ENCODE assay signal across 8 cellular contexts in the genomic region with DNA sequence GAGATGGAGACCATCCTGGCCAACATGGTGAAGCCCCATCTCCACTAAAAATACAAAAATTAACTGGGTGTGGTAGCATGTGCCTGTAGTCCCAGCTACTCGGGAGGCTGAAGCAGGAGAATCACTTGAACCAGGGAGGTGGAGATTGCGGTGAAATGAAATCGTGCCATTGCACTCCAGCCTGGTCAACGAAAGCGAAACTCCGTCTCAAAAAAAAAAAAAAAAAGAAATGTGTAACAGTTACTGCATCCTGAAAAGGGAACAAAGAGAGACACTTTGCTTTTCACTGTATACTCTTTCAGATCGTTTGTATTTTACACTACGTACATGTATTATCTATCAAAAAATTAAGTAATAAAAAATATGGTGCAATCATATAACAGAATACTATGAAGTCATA. TPM values are rescaled to one million over a fixed set of nuclear protein-coding genes. Genes with fewer than 3 reads are reported as not detected.
DNase-seq lines count a peak whose midpoint lies in the region; ATAC-seq and TF ChIP-seq lines count a peak whose summit lies in the region.
"Not testable (repeated sequence)": the region's sequence is repeated elsewhere in the genome, so short reads cannot be mapped to it uniquely, and the experiment has no call there.

No MANE protein-coding gene starts in this region.

- peak overlapping the region; percentile 39 for H3K4me3 Mint-ChIP-seq in T-helper 17 cell
- not testable (repeated sequence) for H3K4me3 Mint-ChIP-seq in activated naive CD4-positive, alpha-beta T cell treated with anti-CD3 and anti-CD28 coated beads, Interleukin-2, amount 10 ng/mL, durations not matched to agents 7 days and 5 days
- H3K4me3 Mint-ChIP-seq in stimulated activated naive B cell treated with anti-CD40 and anti-IgM and Interleukin-4, amounts not matched to agents 10 μg/mL and 1 μg/mL and 100 μg/mL, for 72 hours, result peak overlapping the region; percentile 25 to 48

- H3K27me3 Mint-ChIP-seq in T-helper 17 cell; activated naive CD4-positive, alpha-beta T cell treated with anti-CD3 and anti-CD28 coated beads, Interleukin-2, amount 10 ng/mL, durations not matched to agents 7 days and 5 days; stimulated activated naive B cell treated with anti-CD40 and anti-IgM and Interleukin-4, amounts not matched to agents 10 μg/mL and 1 μg/mL and 100 μg/mL, for 72 hours: not testable (repeated sequence)

- peak; percentile 74 for ATAC-seq in GM19455 (IDR thresholded peaks at IDR 0.05; ENCODE audit: unreplicated experiment)
- peak; percentile 74 for ATAC-seq in HG03175 (IDR thresholded peaks at IDR 0.05; ENCODE audit: unreplicated experiment)
- ATAC-seq in T-helper 17 cell, result peak; percentile 35
- ATAC-seq in right lobe of liver, result peak in 3 of 4 donors; percentile 22 to 61 (median 36)
- peak; percentile 75 to 81 for ATAC-seq in stimulated activated naive B cell treated with anti-CD40 and anti-IgM and Interleukin-4, amounts not matched to agents 10 μg/mL and 1 μg/mL and 100 μg/mL, for 72 hours (replicated peaks)

- H3K9me3 Mint-ChIP-seq in activated naive CD4-positive, alpha-beta T cell treated with anti-CD3 and anti-CD28 coated beads, Interleukin-2, amount 10 ng/mL, durations not matched to agents 7 days and 5 days; stimulated activated naive B cell treated with anti-CD40 and anti-IgM and Interleukin-4, amounts not matched to agents 10 μg/mL and 1 μg/mL and 100 μg/mL, for 72 hours: not testable (repeated sequence)

- TF ChIP-seq CTCF in GM10266 (IDR thresholded peaks at IDR 0.05; ENCODE audit: control insufficient read depth, insufficient read depth, low read depth, missing control alignments); right lobe of liver (IDR thresholded peaks at IDR 0.05): not testable (repeated sequence)

- H3K9me3 ChIP-seq in T-helper 17 cell (ENCODE audit: control insufficient read depth, low read length, poor library complexity, severe bottlenecking); right lobe of liver: not testable (repeated sequence)

- DNase-seq in GM10266 (ENCODE audit: extremely low spot score) (peak; percentile 14), MV-4-11 (lab: John Stamatoyannopoulos, UW) (peak; percentile 80)
- not testable (repeated sequence) for DNase-seq in T-helper 17 cell; activated naive CD4-positive, alpha-beta T cell treated with anti-CD3 and anti-CD28 coated beads, Interleukin-2, amount 10 ng/mL, durations not matched to agents 7 days and 5 days; right lobe of liver; stimulated activated naive B cell treated with anti-CD40 and anti-IgM and Interleukin-4, amounts not matched to agents 10 μg/mL and 1 μg/mL and 100 μg/mL, for 72 hours

- CTCF ChIA-PET in activated naive CD4-positive, alpha-beta T cell treated with anti-CD3 and anti-CD28 coated beads, Interleukin-2, amount 10 ng/mL, durations not matched to agents 7 days and 5 days (lab: Charles Lee), result interaction anchor here (1.1 kb wide), 1 partner anchor 48 kb away, joined by 3 read pairs; no protein-coding TSS in a partner anchor

- not testable (repeated sequence) for H3K27me3 ChIP-seq in right lobe of liver

- 70% methylated on average over 7 of the region's 8 CpGs for WGBS in right lobe of liver (ENCODE audit: insufficient coverage, low coverage, low lambda C conversion rate, missing lambda C conversion rate)

- H3K36me3 Mint-ChIP-seq in T-helper 17 cell (ENCODE audit: low read depth), result not testable (repeated sequence)
- peaks cover 16% of the 10 kb centered on the region for H3K36me3 Mint-ChIP-seq in activated naive CD4-positive, alpha-beta T cell treated with anti-CD3 and anti-CD28 coated beads, Interleukin-2, amount 10 ng/mL, durations not matched to agents 7 days and 5 days
- peaks cover 8 to 18% of the 10 kb centered on the region in 2 donors for H3K36me3 Mint-ChIP-seq in stimulated activated naive B cell treated with anti-CD40 and anti-IgM and Interleukin-4, amounts not matched to agents 10 μg/mL and 1 μg/mL and 100 μg/mL, for 72 hours

- H3K4me1 ChIP-seq in right lobe of liver, result not testable (repeated sequence)

- not testable (repeated sequence) for TF ChIP-seq POLR2A in right lobe of liver (IDR thresholded peaks at IDR 0.05)

- H3K4me3 ChIP-seq in right lobe of liver, result not testable (repeated sequence)

- H3K27ac Mint-ChIP-seq in T-helper 17 cell, result peak overlapping the region; percentile 49
- H3K27ac Mint-ChIP-seq in activated naive CD4-positive, alpha-beta T cell treated with anti-CD3 and anti-CD28 coated beads, Interleukin-2, amount 10 ng/mL, durations not matched to agents 7 days and 5 days, result peak overlapping the region; percentile 70
- H3K27ac Mint-ChIP-seq in stimulated activated naive B cell treated with anti-CD40 and anti-IgM and Interleukin-4, amounts not matched to agents 10 μg/mL and 1 μg/mL and 100 μg/mL, for 72 hours, result peak overlapping the region; percentile 88

- intact Hi-C loops in right lobe of liver (cut with DNase I), result not testable (repeated sequence)

- peaks cover 31% of the 10 kb centered on the region for H3K4me1 Mint-ChIP-seq in T-helper 17 cell
- H3K4me1 Mint-ChIP-seq in activated naive CD4-positive, alpha-beta T cell treated with anti-CD3 and anti-CD28 coated beads, Interleukin-2, amount 10 ng/mL, durations not matched to agents 7 days and 5 days, result peaks cover 36% of the 10 kb centered on the region
- H3K4me1 Mint-ChIP-seq in stimulated activated naive B cell treated with anti-CD40 and anti-IgM and Interleukin-4, amounts not matched to agents 10 μg/mL and 1 μg/mL and 100 μg/mL, for 72 hours, result peaks cover 27 to 50% of the 10 kb centered on the region in 2 donors

- H3K36me3 ChIP-seq in right lobe of liver, result not testable (repeated sequence)

- not testable (repeated sequence) for H3K27ac ChIP-seq in right lobe of liver

RNA-seq across cellular contexts. Expression of gene MEMO1, which starts 53.9 kb away (rescaled TPM):
- total RNA-seq in T-helper 17 cell (10 to 100 TPM; 41.7 to 47.5 TPM), right lobe of liver (10 to 100 TPM; 19.6 to 28.0 (median 23.2) TPM)
